In the genomic region with DNA sequence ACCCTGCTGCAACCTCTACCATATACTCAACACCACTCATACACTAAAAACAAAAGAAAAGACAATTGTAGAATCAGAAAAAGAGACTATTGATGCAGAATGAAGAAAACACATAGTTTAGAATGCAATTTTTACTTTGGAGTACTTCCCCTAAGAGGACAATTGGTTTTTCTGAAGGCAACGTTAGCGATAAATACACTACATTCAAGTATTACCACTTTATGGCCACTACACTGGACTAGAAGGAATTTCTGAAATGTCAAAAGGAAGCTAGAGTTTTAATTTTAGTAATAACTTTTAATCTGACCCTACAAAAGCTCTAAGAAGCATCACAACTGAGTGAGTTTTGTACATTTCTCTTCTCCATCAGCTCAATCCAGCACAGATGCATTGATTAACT, we compare ENCODE assay signal across 1 cellular context.
TF ChIP-seq lines count a peak whose summit lies in the region.

No MANE protein-coding gene starts in this region.

TF ChIP-seq in WTC11, 78 proteins besides CTCF, POLR2A, EP300 and RAD21:
- no peak for TF ChIP-seq ATF1 (CRISPR knock-in tag; IDR thresholded peaks at IDR 0.05)
- TF ChIP-seq, protein P1, sequence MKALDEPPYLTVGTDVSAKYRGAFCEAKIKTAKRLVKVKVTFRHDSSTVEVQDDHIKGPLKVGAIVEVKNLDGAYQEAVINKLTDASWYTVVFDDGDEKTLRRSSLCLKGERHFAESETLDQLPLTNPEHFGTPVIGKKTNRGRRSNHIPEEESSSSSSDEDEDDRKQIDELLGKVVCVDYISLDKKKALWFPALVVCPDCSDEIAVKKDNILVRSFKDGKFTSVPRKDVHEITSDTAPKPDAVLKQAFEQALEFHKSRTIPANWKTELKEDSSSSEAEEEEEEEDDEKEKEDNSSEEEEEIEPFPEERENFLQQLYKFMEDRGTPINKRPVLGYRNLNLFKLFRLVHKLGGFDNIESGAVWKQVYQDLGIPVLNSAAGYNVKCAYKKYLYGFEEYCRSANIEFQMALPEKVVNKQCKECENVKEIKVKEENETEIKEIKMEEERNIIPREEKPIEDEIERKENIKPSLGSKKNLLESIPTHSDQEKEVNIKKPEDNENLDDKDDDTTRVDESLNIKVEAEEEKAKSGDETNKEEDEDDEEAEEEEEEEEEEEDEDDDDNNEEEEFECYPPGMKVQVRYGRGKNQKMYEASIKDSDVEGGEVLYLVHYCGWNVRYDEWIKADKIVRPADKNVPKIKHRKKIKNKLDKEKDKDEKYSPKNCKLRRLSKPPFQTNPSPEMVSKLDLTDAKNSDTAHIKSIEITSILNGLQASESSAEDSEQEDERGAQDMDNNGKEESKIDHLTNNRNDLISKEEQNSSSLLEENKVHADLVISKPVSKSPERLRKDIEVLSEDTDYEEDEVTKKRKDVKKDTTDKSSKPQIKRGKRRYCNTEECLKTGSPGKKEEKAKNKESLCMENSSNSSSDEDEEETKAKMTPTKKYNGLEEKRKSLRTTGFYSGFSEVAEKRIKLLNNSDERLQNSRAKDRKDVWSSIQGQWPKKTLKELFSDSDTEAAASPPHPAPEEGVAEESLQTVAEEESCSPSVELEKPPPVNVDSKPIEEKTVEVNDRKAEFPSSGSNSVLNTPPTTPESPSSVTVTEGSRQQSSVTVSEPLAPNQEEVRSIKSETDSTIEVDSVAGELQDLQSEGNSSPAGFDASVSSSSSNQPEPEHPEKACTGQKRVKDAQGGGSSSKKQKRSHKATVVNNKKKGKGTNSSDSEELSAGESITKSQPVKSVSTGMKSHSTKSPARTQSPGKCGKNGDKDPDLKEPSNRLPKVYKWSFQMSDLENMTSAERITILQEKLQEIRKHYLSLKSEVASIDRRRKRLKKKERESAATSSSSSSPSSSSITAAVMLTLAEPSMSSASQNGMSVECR (CRISPR knock-in tag; IDR thresholded peaks at IDR 0.05; ENCODE audit: borderline replicate concordance) = no peak
- TF ChIP-seq, protein P2, sequence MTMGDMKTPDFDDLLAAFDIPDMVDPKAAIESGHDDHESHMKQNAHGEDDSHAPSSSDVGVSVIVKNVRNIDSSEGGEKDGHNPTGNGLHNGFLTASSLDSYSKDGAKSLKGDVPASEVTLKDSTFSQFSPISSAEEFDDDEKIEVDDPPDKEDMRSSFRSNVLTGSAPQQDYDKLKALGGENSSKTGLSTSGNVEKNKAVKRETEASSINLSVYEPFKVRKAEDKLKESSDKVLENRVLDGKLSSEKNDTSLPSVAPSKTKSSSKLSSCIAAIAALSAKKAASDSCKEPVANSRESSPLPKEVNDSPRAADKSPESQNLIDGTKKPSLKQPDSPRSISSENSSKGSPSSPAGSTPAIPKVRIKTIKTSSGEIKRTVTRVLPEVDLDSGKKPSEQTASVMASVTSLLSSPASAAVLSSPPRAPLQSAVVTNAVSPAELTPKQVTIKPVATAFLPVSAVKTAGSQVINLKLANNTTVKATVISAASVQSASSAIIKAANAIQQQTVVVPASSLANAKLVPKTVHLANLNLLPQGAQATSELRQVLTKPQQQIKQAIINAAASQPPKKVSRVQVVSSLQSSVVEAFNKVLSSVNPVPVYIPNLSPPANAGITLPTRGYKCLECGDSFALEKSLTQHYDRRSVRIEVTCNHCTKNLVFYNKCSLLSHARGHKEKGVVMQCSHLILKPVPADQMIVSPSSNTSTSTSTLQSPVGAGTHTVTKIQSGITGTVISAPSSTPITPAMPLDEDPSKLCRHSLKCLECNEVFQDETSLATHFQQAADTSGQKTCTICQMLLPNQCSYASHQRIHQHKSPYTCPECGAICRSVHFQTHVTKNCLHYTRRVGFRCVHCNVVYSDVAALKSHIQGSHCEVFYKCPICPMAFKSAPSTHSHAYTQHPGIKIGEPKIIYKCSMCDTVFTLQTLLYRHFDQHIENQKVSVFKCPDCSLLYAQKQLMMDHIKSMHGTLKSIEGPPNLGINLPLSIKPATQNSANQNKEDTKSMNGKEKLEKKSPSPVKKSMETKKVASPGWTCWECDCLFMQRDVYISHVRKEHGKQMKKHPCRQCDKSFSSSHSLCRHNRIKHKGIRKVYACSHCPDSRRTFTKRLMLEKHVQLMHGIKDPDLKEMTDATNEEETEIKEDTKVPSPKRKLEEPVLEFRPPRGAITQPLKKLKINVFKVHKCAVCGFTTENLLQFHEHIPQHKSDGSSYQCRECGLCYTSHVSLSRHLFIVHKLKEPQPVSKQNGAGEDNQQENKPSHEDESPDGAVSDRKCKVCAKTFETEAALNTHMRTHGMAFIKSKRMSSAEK (CRISPR knock-in tag; IDR thresholded peaks at IDR 0.05; ENCODE audit: borderline replicate concordance) = no peak
- TF ChIP-seq ZNF219 (CRISPR knock-in tag; IDR thresholded peaks at IDR 0.05; ENCODE audit: borderline replicate concordance) = no peak
- TF ChIP-seq, protein P3, sequence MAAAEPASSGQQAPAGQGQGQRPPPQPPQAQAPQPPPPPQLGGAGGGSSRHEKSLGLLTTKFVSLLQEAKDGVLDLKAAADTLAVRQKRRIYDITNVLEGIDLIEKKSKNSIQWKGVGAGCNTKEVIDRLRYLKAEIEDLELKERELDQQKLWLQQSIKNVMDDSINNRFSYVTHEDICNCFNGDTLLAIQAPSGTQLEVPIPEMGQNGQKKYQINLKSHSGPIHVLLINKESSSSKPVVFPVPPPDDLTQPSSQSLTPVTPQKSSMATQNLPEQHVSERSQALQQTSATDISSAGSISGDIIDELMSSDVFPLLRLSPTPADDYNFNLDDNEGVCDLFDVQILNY (CRISPR knock-in tag; IDR thresholded peaks at IDR 0.05) = no peak
- TF ChIP-seq, protein P4, sequence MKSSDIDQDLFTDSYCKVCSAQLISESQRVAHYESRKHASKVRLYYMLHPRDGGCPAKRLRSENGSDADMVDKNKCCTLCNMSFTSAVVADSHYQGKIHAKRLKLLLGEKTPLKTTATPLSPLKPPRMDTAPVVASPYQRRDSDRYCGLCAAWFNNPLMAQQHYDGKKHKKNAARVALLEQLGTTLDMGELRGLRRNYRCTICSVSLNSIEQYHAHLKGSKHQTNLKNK (CRISPR knock-in tag; IDR thresholded peaks at IDR 0.05) = no peak
- no peak for TF ChIP-seq ZNF138 (CRISPR knock-in tag; conservative IDR thresholded peaks at IDR 0.05)
- no peak for TF ChIP-seq ZNF671 (CRISPR knock-in tag; IDR thresholded peaks at IDR 0.05)
- no peak for TF ChIP-seq SMAD3 (CRISPR knock-in tag; IDR thresholded peaks at IDR 0.05; ENCODE audit: borderline replicate concordance)
- no peak for TF ChIP-seq MYBL2 (CRISPR knock-in tag; IDR thresholded peaks at IDR 0.05)
- TF ChIP-seq, protein P5, sequence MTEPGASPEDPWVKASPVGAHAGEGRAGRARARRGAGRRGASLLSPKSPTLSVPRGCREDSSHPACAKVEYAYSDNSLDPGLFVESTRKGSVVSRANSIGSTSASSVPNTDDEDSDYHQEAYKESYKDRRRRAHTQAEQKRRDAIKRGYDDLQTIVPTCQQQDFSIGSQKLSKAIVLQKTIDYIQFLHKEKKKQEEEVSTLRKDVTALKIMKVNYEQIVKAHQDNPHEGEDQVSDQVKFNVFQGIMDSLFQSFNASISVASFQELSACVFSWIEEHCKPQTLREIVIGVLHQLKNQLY (CRISPR knock-in tag; IDR thresholded peaks at IDR 0.05) = no peak
- TF ChIP-seq NR2C2 (CRISPR knock-in tag; IDR thresholded peaks at IDR 0.05) = no peak
